In genomic region chr4:134298313-134298712, GRCh38 we compare ENCODE assay signal across 23 cellular contexts.
DNase-seq lines count a peak whose midpoint lies in the region; ATAC-seq, FAIRE-seq and TF ChIP-seq lines count a peak whose summit lies in the region.
"Had no signal": no experiment of that assay in that cellular context is flagged by ENCODE, and none has a peak within 500 bp of the region (broad histone marks: within the 10 kb centered on the region; RNA-seq: fewer than 3 reads in every experiment).

No MANE protein-coding gene starts in this region.

- dilution Hi-C loops in IMR-90 (cut with HindIII; ENCODE audit: low sequenced_read_pairs, unreplicated experiment), result no loop called here

- BruUV-seq in IMR-90 (replicated peaks; lab: Mats Ljungman, UMichigan), result no TSS peak

- no peak overlapping the region for H3K14ac ChIP-seq in IMR-90 (replicated peaks; ENCODE audit: low read depth, low read length)

- intact Hi-C loops in IMR-90 (cut with micrococcal nuclease), result no loop called here

- no peak overlapping the region for H3K18ac ChIP-seq in IMR-90 (ENCODE audit: low read depth, low read length)

- H4K91ac ChIP-seq in IMR-90 (ENCODE audit: insufficient read depth, low read depth, low read length), result no peak overlapping the region

- peaks cover 25% of the 10 kb centered on the region for H3K4me1 ChIP-seq in DND-41 (ENCODE audit: insufficient read depth, low read length)
- H3K4me1 ChIP-seq in IMR-90 (ENCODE audit: control insufficient read depth, insufficient read depth, low read length), result no peaks in the 10 kb centered on the region
- H3K4me1 ChIP-seq: BE2C, BLaER1 had no signal

- no peak overlapping the region for H4K5ac ChIP-seq in IMR-90 (ENCODE audit: low read depth, low read length)

- peak; percentile 66 for ATAC-seq in DND-41 (ENCODE audit: insufficient read depth, low read depth)
- ATAC-seq in IMR-90 (ENCODE audit: low read depth), result no peak
- no peak for ATAC-seq in GM19452 (IDR thresholded peaks at IDR 0.05; ENCODE audit: unreplicated experiment)
- ATAC-seq in GM19463 (IDR thresholded peaks at IDR 0.05; ENCODE audit: unreplicated experiment), result no peak
- no peak for ATAC-seq in HG03045 (IDR thresholded peaks at IDR 0.05; ENCODE audit: unreplicated experiment)
- ATAC-seq: GM12878 had no signal

- in situ Hi-C loops in IMR-90 (cut with MboI; ENCODE audit: low sequenced_read_pairs), result no loop called here

- CTCF ChIA-PET in IMR-90 (lab: Yijun Ruan, JAX), result interaction anchor here (0.6 kb wide), 1 partner anchor 1561 kb away, joined by 6 read pairs; no protein-coding TSS in a partner anchor

- H3K9me3 ChIP-seq in DND-41 (ENCODE audit: insufficient read depth, low read length, severe bottlenecking) (no peaks in the 10 kb centered on the region), IMR-90 (ENCODE audit: control insufficient read depth, insufficient read depth, low read length) (no peaks in the 10 kb centered on the region)
- H3K9me3 ChIP-seq: BE2C, BLaER1 had no signal

- H3K27me3 ChIP-seq in DND-41 (ENCODE audit: insufficient read depth, low read length, poor library complexity) (no peaks in the 10 kb centered on the region), IMR-90 (ENCODE audit: control insufficient read depth, insufficient read depth, low read length) (no peaks in the 10 kb centered on the region)
- H3K27me3 ChIP-seq: BE2C, BLaER1 had no signal

- TF ChIP-seq POLR2A in IMR-90 (IDR thresholded peaks at IDR 0.05; ENCODE audit: low read depth, low read length), result no peak

- H3K79me2 ChIP-seq in DND-41 (ENCODE audit: insufficient read depth, low read length), result no peaks in the 10 kb centered on the region

- DNase-seq in DND-41 (no peak), IMR-90 (no peak), OCI-M1 (lab: John Stamatoyannopoulos, UW) (peak; percentile 34)
- DNase-seq in central memory CD4-positive, alpha-beta T cell, result no peak
- DNase-seq: 8988T; ACHN; BE2C; C1 segment of cervical spinal cord; CD4-positive, alpha-beta memory T cell; CD4-positive, CD25-positive, alpha-beta regulatory T cell; CD8-positive, alpha-beta memory T cell; COR-L47; DMS79 treated with DMSO at 0.1 percent for 48 hours; EL; GDM1 had no signal

- no peak overlapping the region for H2BK20ac ChIP-seq in IMR-90 (ENCODE audit: low read depth, low read length)

- no peak overlapping the region for H2AK5ac ChIP-seq in IMR-90 (ENCODE audit: low read depth, low read length)

- no peak overlapping the region for H4K8ac ChIP-seq in IMR-90 (ENCODE audit: low read depth in 2 of 2, low read length in 2 of 2)

- peak overlapping the region; percentile 51; the same call in 1 of the 2 replicates for H3K27ac ChIP-seq in DND-41 (ENCODE audit: low read length)
- no peak overlapping the region for H3K27ac ChIP-seq in IMR-90 (ENCODE audit: insufficient read depth, low read length)
- H3K27ac ChIP-seq: BLaER1 had no signal

- H3K36me3 ChIP-seq in DND-41 (ENCODE audit: insufficient read depth, low read length) (no peaks in the 10 kb centered on the region), IMR-90 (ENCODE audit: control insufficient read depth, insufficient read depth, low read length) (no peaks in the 10 kb centered on the region)
- H3K36me3 ChIP-seq: BE2C, BLaER1 had no signal

- peak; percentile 23 for FAIRE-seq in endometrium (lab: Jason Lieb, UNC)
- FAIRE-seq: GM12878, GM12892, GM18507 had no signal

- POLR2A ChIA-PET in IMR-90 (lab: Charles Lee; ENCODE audit: unreplicated experiment), result no interaction called here

- TF ChIP-seq CTCF in DND-41 (IDR thresholded peaks at IDR 0.05; ENCODE audit: borderline replicate concordance, extremely low read depth, low read length, poor library complexity, severe bottlenecking) (no peak), IMR-90 (conservative IDR thresholded peaks at IDR 0.05; ENCODE audit: low read depth, low read length) (no peak)

- no peak overlapping the region for H2BK15ac ChIP-seq in IMR-90 (ENCODE audit: low read depth, low read length)

- H2AFZ ChIP-seq in DND-41 (ENCODE audit: low read depth, low read length) (peak overlapping the region; percentile 71; the same call in 1 of the 2 replicates), IMR-90 (replicated peaks; ENCODE audit: low read length, poor library complexity) (no peak overlapping the region)

- H2BK120ac ChIP-seq in IMR-90 (ENCODE audit: low read depth, low read length), result no peak overlapping the region

- no peak overlapping the region for H3K56ac ChIP-seq in IMR-90 (ENCODE audit: extremely low read depth, insufficient read depth, low read length)

- peak overlapping the region; percentile 13; the same call in 1 of the 2 replicates for H3K9ac ChIP-seq in DND-41 (ENCODE audit: low read depth, low read length)
- no peak overlapping the region for H3K9ac ChIP-seq in IMR-90 (ENCODE audit: low read depth, low read length)
- H3K9ac ChIP-seq: BLaER1 had no signal

- H3K4me3 ChIP-seq in DND-41 (ENCODE audit: low read depth in 1 of 2, low read length in 2 of 2), result no peak overlapping the region
- H3K4me3 ChIP-seq in IMR-90 (ENCODE audit: insufficient read depth, low read depth, low read length), result no peak overlapping the region
- H3K4me3 ChIP-seq: BLaER1, GM12878 had no signal

- H2AK9ac ChIP-seq in IMR-90 (replicated peaks; ENCODE audit: low read depth, low read length, poor library complexity), result no peak overlapping the region

- no peak overlapping the region for H2BK5ac ChIP-seq in IMR-90 (ENCODE audit: low read depth, low read length, poor library complexity, severe bottlenecking)

- H3K9me1 ChIP-seq in IMR-90 (ENCODE audit: insufficient read depth, low read length), result no peaks in the 10 kb centered on the region

- no peaks in the 10 kb centered on the region for H4K20me1 ChIP-seq in DND-41 (ENCODE audit: insufficient read depth, low read length)
- H4K20me1 ChIP-seq in IMR-90 (ENCODE audit: insufficient read depth, low read length), result no peaks in the 10 kb centered on the region
- H4K20me1 ChIP-seq: BLaER1 had no signal

- no peak overlapping the region for H3K23ac ChIP-seq in IMR-90 (ENCODE audit: low read depth, low read length)

- no peaks in the 10 kb centered on the region for H3K79me1 ChIP-seq in IMR-90 (ENCODE audit: low read depth in 1 of 2, low read length in 2 of 2)

- no peak overlapping the region for H3K4ac ChIP-seq in IMR-90 (ENCODE audit: low read depth, low read length)

- no peak for TF ChIP-seq RAD21 in IMR-90 (IDR thresholded peaks at IDR 0.05; ENCODE audit: low read length)

- H3K4me2 ChIP-seq in DND-41 (ENCODE audit: insufficient read depth, low read length), result no peak overlapping the region
- H3K4me2 ChIP-seq in IMR-90 (ENCODE audit: low read depth, low read length), result no peak overlapping the region
- H3K4me2 ChIP-seq: BLaER1 had no signal

TF ChIP-seq in IMR-90, 13 proteins besides CTCF, POLR2A, EP300 and RAD21:
- TF ChIP-seq NFE2L2 (IDR thresholded peaks at IDR 0.05; ENCODE audit: low read depth, low read length) (no peak), CEBPB (IDR thresholded peaks at IDR 0.05; ENCODE audit: low read depth, low read length) (0 out of 2 replicates have a peak, but pooled peaks have one; percentile 23)
